ENCODE assay signal across 1 cellular context in genomic region chr9:35829764-35830096, GRCh38.
TF ChIP-seq lines count a peak whose summit lies in the region.

No MANE protein-coding gene starts in this region.

TF ChIP-seq in liver, 16 proteins besides CTCF, POLR2A, EP300 and RAD21 (continued from another document):
- TF ChIP-seq REST (IDR thresholded peaks at IDR 0.05) (no peak), ATF3 (IDR thresholded peaks at IDR 0.05) (no peak), FOXA2 (IDR thresholded peaks at IDR 0.05) (no peak), RXRA (IDR thresholded peaks at IDR 0.05) (no peak), NR2F2 (IDR thresholded peaks at IDR 0.05) (no peak)
